8 cellular contexts compared by ENCODE assay signal in genomic region chr11:124800226-124800929, GRCh38. TPM values are rescaled to one million over a fixed set of nuclear protein-coding genes. Genes with fewer than 3 reads are reported as not detected.
DNase-seq lines count a peak whose midpoint lies in the region; ATAC-seq lines count a peak whose summit lies in the region.

Gene MSANTD2, minus strand, starts transcription at chr11:124800406. Its CDS starts 26 bp downstream, at chr11:124800380.

- H3K27ac Mint-ChIP-seq in activated naive CD4-positive, alpha-beta T cell treated with anti-CD3 and anti-CD28 coated beads, Interleukin-2, amount 10 ng/mL, durations not matched to agents 7 days and 5 days: peak within 1 kb of the TSS; percentile 96

- H3K4me3 Mint-ChIP-seq in activated naive CD4-positive, alpha-beta T cell treated with anti-CD3 and anti-CD28 coated beads, Interleukin-2, amount 10 ng/mL, durations not matched to agents 7 days and 5 days: peak within 1 kb of the TSS; percentile 94

- no peaks in the 10 kb centered on the region for H3K27me3 ChIP-seq in SJSA1 (replicated peaks)

- H3K27me3 Mint-ChIP-seq in activated naive CD4-positive, alpha-beta T cell treated with anti-CD3 and anti-CD28 coated beads, Interleukin-2, amount 10 ng/mL, durations not matched to agents 7 days and 5 days: peaks cover 9% of the 10 kb centered on the region

- H3K9me3 Mint-ChIP-seq in activated naive CD4-positive, alpha-beta T cell treated with anti-CD3 and anti-CD28 coated beads, Interleukin-2, amount 10 ng/mL, durations not matched to agents 7 days and 5 days: no peaks in the 10 kb centered on the region

- H3K9me3 ChIP-seq in KOPT-K1 (ENCODE audit: insufficient read depth, low read length, poor library complexity, severe bottlenecking) (no peaks in the 10 kb centered on the region), SJSA1 (replicated peaks) (no peaks in the 10 kb centered on the region)

- peaks cover 27% of the 10 kb centered on the region for H3K4me1 Mint-ChIP-seq in activated naive CD4-positive, alpha-beta T cell treated with anti-CD3 and anti-CD28 coated beads, Interleukin-2, amount 10 ng/mL, durations not matched to agents 7 days and 5 days

- H3K4me3 ChIP-seq in SJSA1: peak within 1 kb of the TSS; percentile 73

- H3K36me3 ChIP-seq in KOPT-K1 (ENCODE audit: insufficient read depth, low read length) (no peaks in the 10 kb centered on the region), SJSA1 (peaks cover 6% of the 10 kb centered on the region; the same call in 1 of the 2 replicates)

- peak; percentile 89 for ATAC-seq in GM21786 (IDR thresholded peaks at IDR 0.05; ENCODE audit: unreplicated experiment)

- CTCF ChIA-PET in activated naive CD4-positive, alpha-beta T cell treated with anti-CD3 and anti-CD28 coated beads, Interleukin-2, amount 10 ng/mL, durations not matched to agents 7 days and 5 days (lab: Charles Lee): interaction anchor here (0.6 to 2.0 kb wide), 6 partner anchors 36 to 154 kb away, joined by 3 to 11 read pairs (median 7); partner anchors contain the start of genes SIAE and SPA17

- peaks cover 2% of the 10 kb centered on the region for H3K36me3 Mint-ChIP-seq in activated naive CD4-positive, alpha-beta T cell treated with anti-CD3 and anti-CD28 coated beads, Interleukin-2, amount 10 ng/mL, durations not matched to agents 7 days and 5 days

- H3K4me1 ChIP-seq in SJSA1 (replicated peaks): peaks cover 11% of the 10 kb centered on the region

- peak within 1 kb of the TSS; percentile 61 for H3K27ac ChIP-seq in KOPT-K1 (ENCODE audit: low read depth, low read length, poor library complexity, severe bottlenecking)
- H3K27ac ChIP-seq in SJSA1: peak within 1 kb of the TSS; percentile 95

- DNase-seq in ELF-1 (ENCODE audit: low read depth, low spot score) (peak; percentile 86), SJSA1 (ENCODE audit: low read depth in 1 of 2, low spot score in 2 of 2) (peak; percentile 68 to 86), germinal center (ENCODE audit: low spot score) (peak; percentile 75), nucleus accumbens (lab: John Stamatoyannopoulos, UW) (peak in 55 of 56 donors; percentile 35 to 95 (median 84)), superior temporal gyrus (ENCODE audit: extremely low spot score) (peak; percentile 84)
- DNase-seq in activated naive CD4-positive, alpha-beta T cell treated with anti-CD3 and anti-CD28 coated beads, Interleukin-2, amount 10 ng/mL, durations not matched to agents 7 days and 5 days: peak; percentile 86

RNA-seq across cellular contexts. Expression of gene MSANTD2, which starts in this region (rescaled TPM):
- 15.3 and 16.3 TPM in 2 replicates for total RNA-seq in SJSA1 (2014; rRNA removed; shearing (Covaris generic))

Comparison
In these comparisons a context has a peak if more than half of its experiments do, and no peak if none do; other contexts are left out.
1. Peak in every context shown above with its lines: DNase-seq, ATAC-seq, H3K4me3 ChIP-seq and H3K27ac ChIP-seq.